Comparison of ENCODE assay signal across 13 cellular contexts in genomic region chr1:36008546-36009197, GRCh38.
DNase-seq lines count a peak whose midpoint lies in the region; ATAC-seq and TF ChIP-seq lines count a peak whose summit lies in the region.
"Had no signal": no experiment of that assay in that cellular context is flagged by ENCODE, and none has a peak within 500 bp of the region (broad histone marks: within the 10 kb centered on the region; RNA-seq: fewer than 3 reads in every experiment).

No MANE protein-coding gene starts in this region.

- WGBS in aorta, 2 donors = 32 to 39% methylated on average over 9 of the region's 9 CpGs

- H3K36me3 ChIP-seq in brain microvascular endothelial cell (replicated peaks) (no peaks in the 10 kb centered on the region), aorta (ENCODE audit: control insufficient read depth in 1 of 2, insufficient read depth in 2 of 2, low read length in 1 of 2) (no peaks in the 10 kb centered on the region)

- in situ Hi-C loops in brain microvascular endothelial cell (cut with HindIII; ENCODE audit: low pct_ligation_motif_present, low sequenced_read_pairs) = no loop called here

- H3K27ac ChIP-seq in brain microvascular endothelial cell = peak overlapping the region; percentile 64
- H3K27ac ChIP-seq in aorta (ENCODE audit: low read depth in 1 of 2, low read length in 2 of 2) = peak overlapping the region in 1 of 2 donors; percentile 96

- intact Hi-C loops in aorta (cut with DNase I) = no loop called here

- ATAC-seq in HG02588 (IDR thresholded peaks at IDR 0.05; ENCODE audit: unreplicated experiment) (no peak), aorta (ENCODE audit: low FRiP score) (no peak)

- DNase-seq in EL (peak; percentile 75), HT1080 (ENCODE audit: low read depth) (peak; percentile 93), brain microvascular endothelial cell (peak; percentile 82), lung microvascular endothelial cell (ENCODE audit: low read depth in 2 of 2) (peak; percentile 90 to 96), aorta (no peak), mesenteric fat pad (ENCODE audit: low spot score) (no peak)
- DNase-seq in stimulated activated naive CD4-positive, alpha-beta T cell (lab: John Stamatoyannopoulos, UW) = no peak
- DNase-seq: activated gamma-delta T cell, DND-41, erythroblast, midbrain, NCI-H446 treated with DMSO at 0.1 percent for 48 hours had no signal

- H3K4me1 ChIP-seq in aorta (ENCODE audit: control insufficient read depth in 1 of 2, insufficient read depth in 2 of 2, low read length in 2 of 2) = no peaks in the 10 kb centered on the region

- H3K4me3 ChIP-seq in brain microvascular endothelial cell (ENCODE audit: low read depth, low read length) = no peak overlapping the region
- no peak overlapping the region for H3K4me3 ChIP-seq in aorta (ENCODE audit: low read length in 2 of 2)

- no peak for TF ChIP-seq CTCF in brain microvascular endothelial cell (IDR thresholded peaks at IDR 0.05; ENCODE audit: low read depth, low read length, missing control alignments)

- no peaks in the 10 kb centered on the region for H3K9me3 ChIP-seq in aorta (ENCODE audit: control insufficient read depth, low read length)

- H3K27me3 ChIP-seq in brain microvascular endothelial cell (replicated peaks) (no peaks in the 10 kb centered on the region), aorta (ENCODE audit: control insufficient read depth in 1 of 2, insufficient read depth in 2 of 2, low read length in 1 of 2) (no peaks in the 10 kb centered on the region)

Comparison
In these comparisons a context has a peak if more than half of its experiments do, and no peak if none do; other contexts are left out.
1. DNase-seq: peak in EL (single experiment), HT1080 (single experiment), brain microvascular endothelial cell (single experiment) and lung microvascular endothelial cell (2 of 2); none in stimulated activated naive CD4-positive, alpha-beta T cell (0 of 6), aorta (0 of 2) and mesenteric fat pad (single experiment).